In the genomic region with DNA sequence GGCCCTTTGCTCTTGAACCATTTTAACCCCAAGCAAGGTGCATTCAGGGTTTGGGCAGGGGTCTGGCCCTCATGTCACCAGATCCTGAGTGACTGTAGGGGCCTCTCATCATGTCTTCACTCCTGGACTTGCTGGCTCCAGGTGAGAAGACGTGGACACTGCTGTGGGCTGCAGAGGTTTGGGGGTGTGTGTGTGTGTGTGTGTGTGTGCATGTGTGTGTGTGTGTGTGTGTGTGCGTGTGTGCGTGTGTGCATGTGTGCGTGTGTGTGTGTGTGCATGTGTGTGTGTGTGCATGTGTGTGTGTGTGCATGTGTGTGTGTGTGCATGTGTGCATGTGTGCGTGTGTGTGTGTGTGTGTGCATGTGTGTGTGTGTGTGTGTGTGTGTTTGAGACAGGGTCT, we compare ENCODE assay signal across 1 cellular context. TPM values are rescaled to one million over a fixed set of nuclear protein-coding genes. Genes with fewer than 3 reads are reported as not detected.
"Had no signal": no experiment of that assay in that cellular context is flagged by ENCODE, and none has a peak within 500 bp of the region (broad histone marks: within the 10 kb centered on the region; RNA-seq: fewer than 3 reads in every experiment).

No MANE protein-coding gene starts in this region.

RNA-seq across cellular contexts. Expression of a gene that starts 50.0 kb away (rescaled TPM):
- total RNA-seq: PC-3 had no signal
